Comparison of ENCODE assay signal across 29 cellular contexts in the genomic region with DNA sequence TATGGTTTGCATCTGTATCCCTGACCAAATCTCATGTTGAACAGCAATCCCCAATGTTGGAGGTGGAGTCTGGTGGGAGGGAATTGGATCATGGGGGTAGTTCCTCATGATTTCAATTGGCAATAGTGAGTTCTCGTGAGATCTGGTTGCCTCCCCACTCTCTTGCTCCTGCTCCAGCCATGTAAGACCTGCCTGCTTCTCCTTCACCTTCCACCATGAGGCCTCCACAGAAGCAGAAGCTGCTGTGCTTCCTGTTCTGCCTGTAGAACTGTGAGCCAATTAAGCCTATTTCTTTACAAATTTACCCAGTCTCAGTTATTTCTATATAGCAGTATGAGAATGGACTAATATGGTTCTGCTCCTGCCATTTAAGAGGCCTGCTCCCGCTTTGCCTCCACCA.
"Had no signal": no experiment of that assay in that cellular context is flagged by ENCODE, and none has a peak within 500 bp of the region (broad histone marks: within the 10 kb centered on the region; RNA-seq: fewer than 3 reads in every experiment).

No MANE protein-coding gene starts in this region.

- H3K27me3 ChIP-seq: adrenal gland, body of pancreas, breast epithelium, SJSA1 had no signal

- DNase-seq: activated CD4-positive, alpha-beta T cell treated with anti-CD3 and anti-CD28 coated beads, Interleukin-2, amount 10 ng/mL, durations not matched to agents 24 days and 14 days; activated CD4-positive, alpha-beta T cell treated with anti-CD3 and anti-CD28 coated beads, Interleukin-2, amount 50 U/mL, for 48 hours; activated CD8-positive, alpha-beta T cell treated with anti-CD3 and anti-CD28 coated beads, Interleukin-2, amount 10 ng/mL, durations not matched to agents 7 days and 5 days; activated gamma-delta T cell; activated naive CD4-positive, alpha-beta T cell treated with Interleukin-2 at 50 U/mL for 16 hours; activated T-cell treated with anti-CD3 and anti-CD28 coated beads, Interleukin-2, amount 50 U/mL, for 24 hours; adrenal gland; body of pancreas; MV-4-11; NCI-H1092; NCI-H1436 treated with DMSO at 0.1 percent for 48 hours; NCI-H1694 treated with DMSO at 0.1 percent for 48 hours; NCI-H2029; NCI-H510A; NCI-H526; NCI-H748 treated with DMSO at 0.1 percent for 48 hours; NK-92 treated with Interleukin-12 subunit alpha and Interleukin-12 subunit beta, amount 100 ng/mL, for 24 hours; OCI-M1; SHP77 treated with DMSO at 0.1 percent for 48 hours; T-cell; T-helper 2 cell; T-helper 9 cell had no signal

- H3K27ac ChIP-seq: adrenal gland, body of pancreas, breast epithelium, coronary artery, SJSA1 had no signal

- H3K4me3 ChIP-seq: adrenal gland, body of pancreas, breast epithelium, coronary artery, SJSA1 had no signal

- ATAC-seq: activated CD8-positive, alpha-beta T cell treated with anti-CD3 and anti-CD28 coated beads, Interleukin-2, amount 10 ng/mL, durations not matched to agents 7 days and 5 days; activated naive CD4-positive, alpha-beta T cell treated with anti-CD3 and anti-CD28 coated beads, Interleukin-2, amount 50 U/mL, for 72 hours; body of pancreas; Panc1; SK-N-SH treated with all-trans-retinoic acid at 6 μM for 48 hours; T-cell had no signal

- H3K27ac Mint-ChIP-seq: activated CD4-positive, alpha-beta T cell treated with anti-CD3 and anti-CD28 coated beads, Interleukin-2, amount 10 ng/mL, durations not matched to agents 24 days and 14 days; activated CD8-positive, alpha-beta T cell treated with anti-CD3 and anti-CD28 coated beads, Interleukin-2, amount 10 ng/mL, durations not matched to agents 7 days and 5 days; activated naive CD4-positive, alpha-beta T cell treated with anti-CD3 and anti-CD28 coated beads, Interleukin-2, amount 50 U/mL, for 72 hours; activated T-cell treated with anti-CD3 and anti-CD28 coated beads, Interleukin-2, amount 50 U/mL, for 24 hours; activated T-helper 2 cell treated with anti-CD3 and anti-CD28 coated beads, Interferon-gamma antibody, Interleukin-2, Interleukin-4, amounts not matched to agents 10 μg/mL and 5 μg/mL and 100 μg/mL, durations not matched to agents 14 hours and 24 hours and 36 hours; T-cell had no signal

- H3K4me1 ChIP-seq: body of pancreas, breast epithelium, SJSA1 had no signal

- H3K36me3 ChIP-seq: adrenal gland, breast epithelium, SJSA1 had no signal

- H3K27me3 Mint-ChIP-seq: activated CD4-positive, alpha-beta T cell treated with anti-CD3 and anti-CD28 coated beads, Interleukin-2, amount 10 ng/mL, durations not matched to agents 24 days and 14 days; activated T-cell treated with anti-CD3 and anti-CD28 coated beads, Interleukin-2, amount 50 U/mL, for 24 hours; T-cell had no signal

- H3K4me3 Mint-ChIP-seq: activated CD4-positive, alpha-beta T cell treated with anti-CD3 and anti-CD28 coated beads, Interleukin-2, amount 10 ng/mL, durations not matched to agents 24 days and 14 days; activated CD8-positive, alpha-beta T cell treated with anti-CD3 and anti-CD28 coated beads, Interleukin-2, amount 10 ng/mL, durations not matched to agents 7 days and 5 days; activated T-cell treated with anti-CD3 and anti-CD28 coated beads, Interleukin-2, amount 50 U/mL, for 24 hours; T-cell had no signal

- H3K9me3 ChIP-seq: body of pancreas, SJSA1 had no signal
